ENCODE assay signal across 14 cellular contexts in genomic region chr14:91237219-91237618, GRCh38. TPM values are rescaled to one million over a fixed set of nuclear protein-coding genes. Genes with fewer than 3 reads are reported as not detected.
DNase-seq lines count a peak whose midpoint lies in the region; ATAC-seq and TF ChIP-seq lines count a peak whose summit lies in the region.
"Had no signal": no experiment of that assay in that cellular context is flagged by ENCODE, and none has a peak within 500 bp of the region (broad histone marks: within the 10 kb centered on the region; RNA-seq: fewer than 3 reads in every experiment).

No MANE protein-coding gene starts in this region.

- TF ChIP-seq CTCF in AG10803 (conservative IDR thresholded peaks at IDR 0.05; ENCODE audit: low read length): no peak
- no peak for TF ChIP-seq CTCF in HFFc6 (IDR thresholded peaks at IDR 0.05)

- H3K27me3 Mint-ChIP-seq in HFFc6 (ENCODE audit: insufficient read depth) (no peaks in the 10 kb centered on the region), immature natural killer cell (ENCODE audit: low read depth in 3 of 3) (peaks cover 2 to 8% (median 5%) of the 10 kb centered on the region in 3 donors)
- H3K27me3 Mint-ChIP-seq in activated T-helper 2 cell treated with anti-CD3 and anti-CD28 coated beads, Interferon-gamma antibody, Interleukin-2, Interleukin-4, amounts not matched to agents 10 μg/mL and 5 μg/mL and 100 μg/mL, durations not matched to agents 14 hours and 24 hours and 36 hours (ENCODE audit: low read depth): no peaks in the 10 kb centered on the region

- H3K4me3 ChIP-seq in AG10803 (ENCODE audit: low read length): no peak overlapping the region
- H3K4me3 ChIP-seq: adrenal gland, MG63 had no signal

- H3K4me3 Mint-ChIP-seq in HFFc6: peak overlapping the region; percentile 20; the same call in 1 of the 2 replicates
- H3K4me3 Mint-ChIP-seq in activated T-helper 2 cell treated with anti-CD3 and anti-CD28 coated beads, Interferon-gamma antibody, Interleukin-2, Interleukin-4, amounts not matched to agents 10 μg/mL and 5 μg/mL and 100 μg/mL, durations not matched to agents 14 hours and 24 hours and 36 hours (ENCODE audit: low read depth): no peak overlapping the region
- no peak overlapping the region for H3K4me3 Mint-ChIP-seq in immature natural killer cell

- H3K27ac Mint-ChIP-seq in HFFc6: peak overlapping the region; percentile 92
- H3K27ac Mint-ChIP-seq in activated T-helper 2 cell treated with anti-CD3 and anti-CD28 coated beads, Interferon-gamma antibody, Interleukin-2, Interleukin-4, amounts not matched to agents 10 μg/mL and 5 μg/mL and 100 μg/mL, durations not matched to agents 14 hours and 24 hours and 36 hours: peak overlapping the region; percentile 24
- peak overlapping the region; percentile 7 to 82 (median 66) for H3K27ac Mint-ChIP-seq in immature natural killer cell

- H3K36me3 Mint-ChIP-seq in HFFc6 (ENCODE audit: low read depth) (peaks cover 18% of the 10 kb centered on the region), immature natural killer cell (peaks cover 31 to 56% (median 32%) of the 10 kb centered on the region in 3 donors)
- H3K36me3 Mint-ChIP-seq in activated T-helper 2 cell treated with anti-CD3 and anti-CD28 coated beads, Interferon-gamma antibody, Interleukin-2, Interleukin-4, amounts not matched to agents 10 μg/mL and 5 μg/mL and 100 μg/mL, durations not matched to agents 14 hours and 24 hours and 36 hours (ENCODE audit: low read depth): peaks cover 81% of the 10 kb centered on the region

- DNase-seq in AG10803 (ENCODE audit: low read depth): peak; percentile 84
- DNase-seq in HFFc6: peak; percentile 82
- no peak for DNase-seq in activated T-helper 2 cell treated with anti-CD3 and anti-CD28 coated beads, Interferon-gamma antibody, Interleukin-2, Interleukin-4, amounts not matched to agents 10 μg/mL and 5 μg/mL and 100 μg/mL, durations not matched to agents 14 hours and 24 hours and 36 hours (ENCODE audit: low spot score)
- DNase-seq in immature natural killer cell: no peak
- no peak for DNase-seq in putamen (ENCODE audit: low spot score)
- no peak for DNase-seq in LoVo (ENCODE audit: low spot score)
- DNase-seq: effector CD8-positive, alpha-beta T cell; head of caudate nucleus; left ventricle myocardium superior; MG63; NCI-H510A treated with DMSO at 0.1 percent for 48 hours had no signal

- no peak for ATAC-seq in HG02623 (IDR thresholded peaks at IDR 0.05; ENCODE audit: unreplicated experiment)
- ATAC-seq in HG03159 (IDR thresholded peaks at IDR 0.05; ENCODE audit: unreplicated experiment): no peak
- ATAC-seq: left ventricle myocardium superior had no signal

- H3K9me3 Mint-ChIP-seq in HFFc6: peaks cover 6% of the 10 kb centered on the region; the same call in 1 of the 2 replicates
- H3K9me3 Mint-ChIP-seq in activated T-helper 2 cell treated with anti-CD3 and anti-CD28 coated beads, Interferon-gamma antibody, Interleukin-2, Interleukin-4, amounts not matched to agents 10 μg/mL and 5 μg/mL and 100 μg/mL, durations not matched to agents 14 hours and 24 hours and 36 hours: no peaks in the 10 kb centered on the region
- peaks cover 0 to 2% (median 0%) of the 10 kb centered on the region in 6 donors for H3K9me3 Mint-ChIP-seq in immature natural killer cell

- intact Hi-C loops in activated T-helper 2 cell treated with anti-CD3 and anti-CD28 coated beads, Interferon-gamma antibody, Interleukin-2, Interleukin-4, amounts not matched to agents 10 μg/mL and 5 μg/mL and 100 μg/mL, durations not matched to agents 14 hours and 24 hours and 36 hours (cut with micrococcal nuclease): no loop called here

- H3K4me1 Mint-ChIP-seq in HFFc6 (ENCODE audit: low read depth) (peaks cover 22% of the 10 kb centered on the region), immature natural killer cell (peaks cover 80 to 81% of the 10 kb centered on the region in 2 donors)
- H3K4me1 Mint-ChIP-seq in activated T-helper 2 cell treated with anti-CD3 and anti-CD28 coated beads, Interferon-gamma antibody, Interleukin-2, Interleukin-4, amounts not matched to agents 10 μg/mL and 5 μg/mL and 100 μg/mL, durations not matched to agents 14 hours and 24 hours and 36 hours (ENCODE audit: low read depth): peaks cover 50% of the 10 kb centered on the region

RNA-seq across cellular contexts. Expression of gene GPR68, which starts 7.3 kb away (rescaled TPM):
- total RNA-seq in HFFc6 (2021; fragmentation: NEBNext Ultra II Directional; extraction: Animal tissue kit (Norgen Biotek cat#: 25700)): under 1 TPM; 0.34 to 0.88 (median 0.52) TPM
- total RNA-seq in activated T-helper 2 cell treated with anti-CD3 and anti-CD28 coated beads, Interferon-gamma antibody, Interleukin-2, Interleukin-4, amounts not matched to agents 10 μg/mL and 5 μg/mL and 100 μg/mL, durations not matched to agents 14 hours and 24 hours and 36 hours: 5.7 and 6.0 TPM in 2 replicates
- 10 to 100 TPM; 19.0 to 40.4 (median 22.4) TPM for polyA plus RNA-seq in immature natural killer cell

Comparison
In these comparisons a context has a peak if more than half of its experiments do, and no peak if none do; other contexts are left out.
1. DNase-seq: peak in AG10803 (single experiment) and HFFc6 (single experiment); none in activated T-helper 2 cell treated with anti-CD3 and anti-CD28 coated beads, Interferon-gamma antibody, Interleukin-2, Interleukin-4, amounts not matched to agents 10 μg/mL and 5 μg/mL and 100 μg/mL, durations not matched to agents 14 hours and 24 hours and 36 hours (single experiment), immature natural killer cell (0 of 3), putamen (single experiment) and LoVo (single experiment).
2. H3K27ac Mint-ChIP-seq: peak in every context shown above with its lines; median percentile 92 in HFFc6; 66 in immature natural killer cell; 24 in activated T-helper 2 cell treated with anti-CD3 and anti-CD28 coated beads, Interferon-gamma antibody, Interleukin-2, Interleukin-4, amounts not matched to agents 10 μg/mL and 5 μg/mL and 100 μg/mL, durations not matched to agents 14 hours and 24 hours and 36 hours.